ENCODE assay signal across 8 cellular contexts in genomic region chr16:27795992-27796614, GRCh38.
A peak's percentile ranks its signal among the peaks of the same experiment; 100 is the strongest.
DNase-seq lines count a peak whose midpoint lies in the region; ATAC-seq, FAIRE-seq and TF ChIP-seq lines count a peak whose summit lies in the region.

No MANE protein-coding gene starts in this region.

- H3K79me2 ChIP-seq in DND-41 (ENCODE audit: insufficient read depth, low read length), result no peaks in the 10 kb centered on the region

- no peaks in the 10 kb centered on the region for H3K36me3 ChIP-seq in DND-41 (ENCODE audit: insufficient read depth, low read length)
- no peaks in the 10 kb centered on the region for H3K36me3 ChIP-seq in adrenal gland (replicated peaks in 1 of 2)
- H3K36me3 ChIP-seq in left lung, result no peaks in the 10 kb centered on the region

- TF ChIP-seq CTCF in DND-41 (IDR thresholded peaks at IDR 0.05; ENCODE audit: borderline replicate concordance, extremely low read depth, low read length, poor library complexity, severe bottlenecking), result no peak
- TF ChIP-seq CTCF in adrenal gland (IDR thresholded peaks at IDR 0.05), result no peak
- no peak for TF ChIP-seq CTCF in left lung (IDR thresholded peaks at IDR 0.05)

- H3K36me3 Mint-ChIP-seq in stimulated activated naive B cell treated with anti-CD40 and anti-IgM and Interleukin-4, amounts not matched to agents 10 μg/mL and 1 μg/mL and 100 μg/mL, for 72 hours, result no peaks in the 10 kb centered on the region

- H3K9me3 Mint-ChIP-seq in stimulated activated naive B cell treated with anti-CD40 and anti-IgM and Interleukin-4, amounts not matched to agents 10 μg/mL and 1 μg/mL and 100 μg/mL, for 72 hours, result peaks cover 0 to 2% of the 10 kb centered on the region in 2 donors

- H3K27me3 ChIP-seq in DND-41 (ENCODE audit: insufficient read depth, low read length, poor library complexity), result no peaks in the 10 kb centered on the region
- no peaks in the 10 kb centered on the region for H3K27me3 ChIP-seq in adrenal gland
- H3K27me3 ChIP-seq in left lung, result no peaks in the 10 kb centered on the region

- FAIRE-seq in frontal cortex (lab: Jason Lieb, UNC), result no peak

- peak; percentile 53; the same call in 1 of the 3 replicates for ATAC-seq in DND-41 (ENCODE audit: insufficient read depth, low read depth)
- ATAC-seq in left lung, result peak; percentile 48
- ATAC-seq in stimulated activated naive B cell treated with anti-CD40 and anti-IgM and Interleukin-4, amounts not matched to agents 10 μg/mL and 1 μg/mL and 100 μg/mL, for 72 hours (replicated peaks), result no peak

- peak; percentile 63 for DNase-seq in DND-41
- peak; percentile 55 for DNase-seq in LoVo (ENCODE audit: low spot score)
- DNase-seq in adrenal gland, result peak; percentile 27 to 63 (median 57)
- DNase-seq in left lung, result peak in 1 of 2 donors; percentile 43
- no peak for DNase-seq in frontal cortex (ENCODE audit: low spot score in 2 of 2)
- DNase-seq in dedifferentiated amniotic fluid mesenchymal stem cell (ENCODE audit: extremely low spot score), result no peak
- DNase-seq in NCI-H526 treated with DMSO at 0.1 percent for 48 hours (lab: John Stamatoyannopoulos, UW), result no peak
- DNase-seq in stimulated activated naive B cell treated with anti-CD40 and anti-IgM and Interleukin-4, amounts not matched to agents 10 μg/mL and 1 μg/mL and 100 μg/mL, for 72 hours, result no peak

- intact Hi-C loops in adrenal gland (cut with DNase I) (no loop called here), left lung (cut with DNase I) (no loop called here)

- H3K4me1 Mint-ChIP-seq in stimulated activated naive B cell treated with anti-CD40 and anti-IgM and Interleukin-4, amounts not matched to agents 10 μg/mL and 1 μg/mL and 100 μg/mL, for 72 hours, result no peaks in the 10 kb centered on the region

- TF ChIP-seq POLR2A in adrenal gland (IDR thresholded peaks at IDR 0.05), result no peak

- H3K4me1 ChIP-seq in DND-41 (ENCODE audit: insufficient read depth, low read length) (no peaks in the 10 kb centered on the region), adrenal gland (replicated peaks in 1 of 2) (no peaks in the 10 kb centered on the region), left lung (no peaks in the 10 kb centered on the region)

- H3K27ac Mint-ChIP-seq in stimulated activated naive B cell treated with anti-CD40 and anti-IgM and Interleukin-4, amounts not matched to agents 10 μg/mL and 1 μg/mL and 100 μg/mL, for 72 hours, result no peak overlapping the region

- no peak overlapping the region for H3K4me2 ChIP-seq in DND-41 (ENCODE audit: insufficient read depth, low read length)

- H3K9me3 ChIP-seq in DND-41 (ENCODE audit: insufficient read depth, low read length, severe bottlenecking) (no peaks in the 10 kb centered on the region), adrenal gland (replicated peaks in 1 of 3) (no peaks in the 10 kb centered on the region), left lung (no peaks in the 10 kb centered on the region)

- H2AFZ ChIP-seq in DND-41 (ENCODE audit: low read depth, low read length), result no peak overlapping the region

- peaks cover 8 to 20% of the 10 kb centered on the region in 2 donors for H3K27me3 Mint-ChIP-seq in stimulated activated naive B cell treated with anti-CD40 and anti-IgM and Interleukin-4, amounts not matched to agents 10 μg/mL and 1 μg/mL and 100 μg/mL, for 72 hours

- H4K20me1 ChIP-seq in DND-41 (ENCODE audit: insufficient read depth, low read length), result peaks cover 16% of the 10 kb centered on the region

- 48 to 60% (median 52%) methylated on average over 10 to 11 of the region's 11 CpGs for WGBS in adrenal gland, 4 donors

- H3K4me3 Mint-ChIP-seq in stimulated activated naive B cell treated with anti-CD40 and anti-IgM and Interleukin-4, amounts not matched to agents 10 μg/mL and 1 μg/mL and 100 μg/mL, for 72 hours, result no peak overlapping the region

- H3K27ac ChIP-seq in DND-41 (ENCODE audit: low read length) (no peak overlapping the region), adrenal gland (no peak overlapping the region), left lung (no peak overlapping the region)

- H3K4me3 ChIP-seq in DND-41 (ENCODE audit: low read depth in 1 of 2, low read length in 2 of 2), result no peak overlapping the region
- no peak overlapping the region for H3K4me3 ChIP-seq in adrenal gland
- H3K4me3 ChIP-seq in left lung, result no peak overlapping the region

- no peak overlapping the region for H3K9ac ChIP-seq in DND-41 (ENCODE audit: low read depth, low read length)

Comparison
In these comparisons a context has a peak if more than half of its experiments do, and no peak if none do; other contexts are left out.
1. ATAC-seq: peak in DND-41 (single experiment) and left lung (single experiment); none in stimulated activated naive B cell treated with anti-CD40 and anti-IgM and Interleukin-4, amounts not matched to agents 10 μg/mL and 1 μg/mL and 100 μg/mL, for 72 hours (0 of 2).
2. DNase-seq: peak in DND-41 (single experiment), LoVo (single experiment) and adrenal gland (7 of 7); none in frontal cortex (0 of 2), dedifferentiated amniotic fluid mesenchymal stem cell (single experiment), NCI-H526 treated with DMSO at 0.1 percent for 48 hours (single experiment) and stimulated activated naive B cell treated with anti-CD40 and anti-IgM and Interleukin-4, amounts not matched to agents 10 μg/mL and 1 μg/mL and 100 μg/mL, for 72 hours (single experiment).